Comparison of ENCODE assay signal across 8 cellular contexts in genomic region chr1:94783342-94784264, GRCh38. TPM values are rescaled to one million over a fixed set of nuclear protein-coding genes. Genes with fewer than 3 reads are reported as not detected.
DNase-seq lines count a peak whose midpoint lies in the region; ATAC-seq and TF ChIP-seq lines count a peak whose summit lies in the region.

No MANE protein-coding gene starts in this region.

- H2AFZ ChIP-seq in OCI-LY7 (ENCODE audit: low read length): no peak overlapping the region

- POLR2A ChIA-PET in OCI-LY7 (lab: Charles Lee): no interaction called here

- H3K27ac ChIP-seq in heart left ventricle (peak overlapping the region in 10 of 12 donors; percentile 7 to 70 (median 32)), prostate gland (peak overlapping the region; percentile 66 to 78), OCI-LY7 (ENCODE audit: low read depth, low read length, poor library complexity, severe bottlenecking) (no peak overlapping the region)

- H3K9me2 ChIP-seq in OCI-LY7 (ENCODE audit: insufficient read depth, low read length): no peaks in the 10 kb centered on the region

- CTCF ChIA-PET in OCI-LY7 (lab: Charles Lee; ENCODE audit: unreplicated experiment): no interaction called here

- no TSS peak for BruUV-seq in OCI-LY7 (replicated peaks; lab: Mats Ljungman, UMichigan)

- no peaks in the 10 kb centered on the region for H3K27me3 ChIP-seq in adipocyte (replicated peaks; ENCODE audit: control insufficient read depth, insufficient read depth, low read length)
- H3K27me3 ChIP-seq in heart left ventricle: peaks cover 0 to 3% (median 0%) of the 10 kb centered on the region in 9 donors
- H3K27me3 ChIP-seq in prostate gland (replicated peaks; ENCODE audit: insufficient read depth): no peaks in the 10 kb centered on the region

- no peaks in the 10 kb centered on the region for H4K20me1 ChIP-seq in OCI-LY7 (ENCODE audit: insufficient read depth, low read length)

- no peak for TF ChIP-seq POLR2A in heart left ventricle (IDR thresholded peaks at IDR 0.05)
- no peak for TF ChIP-seq POLR2A in prostate gland (IDR thresholded peaks at IDR 0.05)

- peak; percentile 96 for DNase-seq in EH (ENCODE audit: low read depth)
- no peak for DNase-seq in adipocyte (ENCODE audit: low read depth)
- DNase-seq in heart left ventricle: peak; percentile 53 to 82 (median 68)
- peak; percentile 95 for DNase-seq in prostate gland (ENCODE audit: low spot score)
- no peak for DNase-seq in DMS53 (lab: John Stamatoyannopoulos, UW)
- no peak for DNase-seq in NAMALWA (ENCODE audit: low spot score)
- DNase-seq in CD1c-positive myeloid dendritic cell (ENCODE audit: extremely low spot score): no peak
- DNase-seq in OCI-LY7 (ENCODE audit: low spot score): no peak

- WGBS in heart left ventricle, 4 donors: 72 to 81% (median 77%) methylated on average over 14 to 16 of the region's 16 CpGs
- WGBS in prostate gland: 55% methylated on average over 16 of the region's 16 CpGs

- ATAC-seq in heart left ventricle: peak; percentile 66 to 95 (median 89)

- H3K9me3 ChIP-seq in adipocyte (ENCODE audit: control insufficient read depth, low read length) (no peaks in the 10 kb centered on the region), heart left ventricle (no peaks in the 10 kb centered on the region), prostate gland (no peaks in the 10 kb centered on the region), OCI-LY7 (ENCODE audit: low read length) (no peaks in the 10 kb centered on the region)

- H3K79me2 ChIP-seq in OCI-LY7 (ENCODE audit: insufficient read depth, low read depth, low read length): no peaks in the 10 kb centered on the region

- H3K4me1 ChIP-seq in adipocyte (ENCODE audit: control insufficient read depth, insufficient read depth, low read length) (peaks cover 25% of the 10 kb centered on the region), heart left ventricle (peaks cover 0 to 24% (median 2%) of the 10 kb centered on the region in 12 donors), prostate gland (replicated peaks) (peaks cover 8% of the 10 kb centered on the region), OCI-LY7 (ENCODE audit: insufficient read depth, low read length, poor library complexity, severe bottlenecking) (no peaks in the 10 kb centered on the region)

- peak overlapping the region; percentile 79 for H3K9ac ChIP-seq in adipocyte (ENCODE audit: low read length)

- no peak for TF ChIP-seq CTCF in heart left ventricle (IDR thresholded peaks at IDR 0.05)
- TF ChIP-seq CTCF in prostate gland (IDR thresholded peaks at IDR 0.05): peak in 2 of 4 experiments; percentile 18 to 32
- no peak for TF ChIP-seq CTCF in OCI-LY7 (conservative IDR thresholded peaks at IDR 0.05; ENCODE audit: low read length)

- intact Hi-C loops in heart left ventricle (cut with DNase I): no loop called here
- intact Hi-C loops in prostate gland (cut with DNase I): loop anchor here (5.0 kb wide), 1 partner anchor 41 kb away; no protein-coding TSS in a partner anchor
- intact Hi-C loops in OCI-LY7 (cut with micrococcal nuclease; ENCODE audit: unreplicated experiment): no loop called here

- no peak overlapping the region for H3K4me2 ChIP-seq in OCI-LY7 (ENCODE audit: low read length)

- H3K4me3 ChIP-seq in adipocyte (ENCODE audit: low read length) (peak overlapping the region; percentile 69), heart left ventricle (no peak overlapping the region), prostate gland (no peak overlapping the region), OCI-LY7 (ENCODE audit: low read depth, low read length, poor library complexity, severe bottlenecking) (no peak overlapping the region)

- no peaks in the 10 kb centered on the region for H3K36me3 ChIP-seq in adipocyte (ENCODE audit: control insufficient read depth, insufficient read depth, low read length, severe bottlenecking)
- no peaks in the 10 kb centered on the region for H3K36me3 ChIP-seq in heart left ventricle
- no peaks in the 10 kb centered on the region for H3K36me3 ChIP-seq in prostate gland
- H3K36me3 ChIP-seq in OCI-LY7 (ENCODE audit: insufficient read depth, low read length): no peaks in the 10 kb centered on the region

RNA-seq across cellular contexts. Expression of gene SLC44A3, which starts 36.6 kb away (rescaled TPM):
- total RNA-seq in heart left ventricle (1 to 10 TPM; 2.7 to 8.8 (median 5.9) TPM), prostate gland (10 to 100 TPM; 15.4 to 16.2 TPM), OCI-LY7 (2022) (not detected in 2 replicates)
- 1 to 10 TPM; 1.3 to 1.4 TPM for polyA plus RNA-seq in heart left ventricle
- not detected in 2 replicates for total RNA-seq in OCI-LY7 (2014; rRNA removed; shearing (Covaris generic))

Comparison
In these comparisons a context has a peak if more than half of its experiments do, and no peak if none do; other contexts are left out.
1. DNase-seq: peak in EH (single experiment), heart left ventricle (5 of 5) and prostate gland (single experiment); none in adipocyte (single experiment), DMS53 (single experiment), NAMALWA (single experiment), CD1c-positive myeloid dendritic cell (single experiment) and OCI-LY7 (single experiment).